Comparison of ENCODE assay signal across 2 cellular contexts in genomic region chr2:226767056-226767813, GRCh38.
A peak's percentile ranks its signal among the peaks of the same experiment; 100 is the strongest.
TF ChIP-seq lines count a peak whose summit lies in the region.

No MANE protein-coding gene starts in this region.

TF ChIP-seq in liver, 16 proteins besides CTCF, POLR2A, EP300 and RAD21:
- TF ChIP-seq NR2F2 (IDR thresholded peaks at IDR 0.05) = no peak
- TF ChIP-seq, protein P1, sequence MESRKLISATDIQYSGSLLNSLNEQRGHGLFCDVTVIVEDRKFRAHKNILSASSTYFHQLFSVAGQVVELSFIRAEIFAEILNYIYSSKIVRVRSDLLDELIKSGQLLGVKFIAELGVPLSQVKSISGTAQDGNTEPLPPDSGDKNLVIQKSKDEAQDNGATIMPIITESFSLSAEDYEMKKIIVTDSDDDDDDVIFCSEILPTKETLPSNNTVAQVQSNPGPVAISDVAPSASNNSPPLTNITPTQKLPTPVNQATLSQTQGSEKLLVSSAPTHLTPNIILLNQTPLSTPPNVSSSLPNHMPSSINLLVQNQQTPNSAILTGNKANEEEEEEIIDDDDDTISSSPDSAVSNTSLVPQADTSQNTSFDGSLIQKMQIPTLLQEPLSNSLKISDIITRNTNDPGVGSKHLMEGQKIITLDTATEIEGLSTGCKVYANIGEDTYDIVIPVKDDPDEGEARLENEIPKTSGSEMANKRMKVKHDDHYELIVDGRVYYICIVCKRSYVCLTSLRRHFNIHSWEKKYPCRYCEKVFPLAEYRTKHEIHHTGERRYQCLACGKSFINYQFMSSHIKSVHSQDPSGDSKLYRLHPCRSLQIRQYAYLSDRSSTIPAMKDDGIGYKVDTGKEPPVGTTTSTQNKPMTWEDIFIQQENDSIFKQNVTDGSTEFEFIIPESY (IDR thresholded peaks at IDR 0.05) = no peak
- TF ChIP-seq FOXA2 (IDR thresholded peaks at IDR 0.05) = no peak
- TF ChIP-seq YY1 (IDR thresholded peaks at IDR 0.05) = peak; percentile 40
- TF ChIP-seq RXRA (IDR thresholded peaks at IDR 0.05) = no peak
- no peak for TF ChIP-seq JUND (IDR thresholded peaks at IDR 0.05)

TF ChIP-seq in HepG2, 621 proteins besides CTCF, POLR2A, EP300 and RAD21:
- TF ChIP-seq WIZ (CRISPR knock-in tag; IDR thresholded peaks at IDR 0.05) (no peak), KLF12 (CRISPR knock-in tag; IDR thresholded peaks at IDR 0.05; ENCODE audit: borderline replicate concordance) (no peak), MED13 (CRISPR knock-in tag; IDR thresholded peaks at IDR 0.05) (no peak), THAP11 (CRISPR knock-in tag; IDR thresholded peaks at IDR 0.05) (no peak), TARDBP (CRISPR knock-in tag; IDR thresholded peaks at IDR 0.05) (no peak)
- TF ChIP-seq, protein P2, sequence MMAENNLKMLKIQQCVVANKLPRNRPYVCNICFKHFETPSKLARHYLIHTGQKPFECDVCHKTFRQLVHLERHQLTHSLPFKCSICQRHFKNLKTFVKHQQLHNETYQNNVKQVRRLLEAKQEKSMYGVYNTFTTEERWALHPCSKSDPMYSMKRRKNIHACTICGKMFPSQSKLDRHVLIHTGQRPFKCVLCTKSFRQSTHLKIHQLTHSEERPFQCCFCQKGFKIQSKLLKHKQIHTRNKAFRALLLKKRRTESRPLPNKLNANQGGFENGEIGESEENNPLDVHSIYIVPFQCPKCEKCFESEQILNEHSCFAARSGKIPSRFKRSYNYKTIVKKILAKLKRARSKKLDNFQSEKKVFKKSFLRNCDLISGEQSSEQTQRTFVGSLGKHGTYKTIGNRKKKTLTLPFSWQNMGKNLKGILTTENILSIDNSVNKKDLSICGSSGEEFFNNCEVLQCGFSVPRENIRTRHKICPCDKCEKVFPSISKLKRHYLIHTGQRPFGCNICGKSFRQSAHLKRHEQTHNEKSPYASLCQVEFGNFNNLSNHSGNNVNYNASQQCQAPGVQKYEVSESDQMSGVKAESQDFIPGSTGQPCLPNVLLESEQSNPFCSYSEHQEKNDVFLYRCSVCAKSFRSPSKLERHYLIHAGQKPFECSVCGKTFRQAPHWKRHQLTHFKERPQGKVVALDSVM (CRISPR knock-in tag; IDR thresholded peaks at IDR 0.05) = no peak
